ENCODE assay signal across 1 cellular context in genomic region chr19:17389957-17390664, GRCh38.
TF ChIP-seq lines count a peak whose summit lies in the region.

No MANE protein-coding gene starts in this region.

TF ChIP-seq in IMR-90, 13 proteins besides CTCF, POLR2A, EP300 and RAD21:
- TF ChIP-seq CHD1 (IDR thresholded peaks at IDR 0.05; ENCODE audit: low read depth, low read length) = no peak
- TF ChIP-seq MAZ (IDR thresholded peaks at IDR 0.05; ENCODE audit: borderline replicate concordance, low read depth, low read length) = no peak; the same call in 1 of the 2 replicates
- no peak for TF ChIP-seq RCOR1 (IDR thresholded peaks at IDR 0.05; ENCODE audit: insufficient replicate concordance, low read length)
- no peak for TF ChIP-seq USF2 (IDR thresholded peaks at IDR 0.05; ENCODE audit: low read depth, low read length)
- TF ChIP-seq SMC3 (IDR thresholded peaks at IDR 0.05; ENCODE audit: low read depth, low read length) = no peak
- TF ChIP-seq RFX5 (IDR thresholded peaks at IDR 0.05; ENCODE audit: low read depth, low read length) = no peak
- no peak for TF ChIP-seq FOS (IDR thresholded peaks at IDR 0.05; ENCODE audit: low read depth, low read length)
- no peak for TF ChIP-seq NFE2L2 (IDR thresholded peaks at IDR 0.05; ENCODE audit: low read depth, low read length)
- TF ChIP-seq MXI1 (IDR thresholded peaks at IDR 0.05; ENCODE audit: borderline replicate concordance, low read depth, low read length) = no peak
- no peak for TF ChIP-seq ELK1 (IDR thresholded peaks at IDR 0.05; ENCODE audit: borderline replicate concordance, low read depth, low read length)
- TF ChIP-seq BHLHE40 (IDR thresholded peaks at IDR 0.05; ENCODE audit: low read depth, low read length) = no peak
- no peak for TF ChIP-seq MAFK (IDR thresholded peaks at IDR 0.05; ENCODE audit: low read depth, low read length)
- no peak for TF ChIP-seq CEBPB (IDR thresholded peaks at IDR 0.05; ENCODE audit: low read depth, low read length)
